28 cellular contexts compared by ENCODE assay signal in the genomic region with DNA sequence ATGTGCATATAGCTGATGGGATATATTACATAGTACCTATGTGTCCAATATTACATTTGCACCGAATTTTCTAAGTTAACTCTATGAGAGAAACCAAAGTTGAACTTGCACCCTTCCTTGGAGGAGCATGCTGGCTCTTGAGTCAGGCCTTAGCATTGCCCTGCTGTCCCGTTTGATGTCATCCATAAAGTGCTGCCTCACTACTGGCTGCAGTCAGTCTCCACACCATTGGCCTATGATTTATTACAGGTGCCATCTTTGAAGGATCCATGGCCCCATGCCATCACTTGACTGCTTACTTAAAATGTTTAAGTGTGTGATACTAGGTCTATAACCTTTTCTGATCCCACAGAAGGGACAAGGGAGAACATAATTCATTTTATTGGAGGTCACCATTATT.
DNase-seq lines count a peak whose midpoint lies in the region; ATAC-seq and TF ChIP-seq lines count a peak whose summit lies in the region.
"Had no signal": no experiment of that assay in that cellular context is flagged by ENCODE, and none has a peak within 500 bp of the region (broad histone marks: within the 10 kb centered on the region; RNA-seq: fewer than 3 reads in every experiment).

No MANE protein-coding gene starts in this region.

- no TSS peak for BruUV-seq in PC-3 (replicated peaks; lab: Mats Ljungman, UMichigan)

- H3F3A ChIP-seq in PC-3 (ENCODE audit: low read length, unreplicated experiment), result no peaks in the 10 kb centered on the region

- no peaks in the 10 kb centered on the region for H3K4me1 Mint-ChIP-seq in activated naive CD4-positive, alpha-beta T cell treated with anti-CD3 and anti-CD28 coated beads, Interleukin-2, amount 10 ng/mL, durations not matched to agents 7 days and 5 days
- H3K4me1 Mint-ChIP-seq: activated naive CD8-positive, alpha-beta T cell treated with anti-CD3 and anti-CD28 coated beads, Interleukin-2, amount 50 U/mL, for 24 hours; brain; CD14-positive monocyte; naive B cell had no signal

- H3K9me3 ChIP-seq in PC-3 (ENCODE audit: low read length) (no peaks in the 10 kb centered on the region), colonic mucosa (no peaks in the 10 kb centered on the region), mucosa of rectum (ENCODE audit: control insufficient read depth in 2 of 2, low read length in 2 of 2) (no peaks in the 10 kb centered on the region), stomach smooth muscle (ENCODE audit: control insufficient read depth in 2 of 2, low read length in 2 of 2) (no peaks in the 10 kb centered on the region)
- H3K9me3 ChIP-seq: upper lobe of right lung had no signal

- peaks cover 27% of the 10 kb centered on the region for H3K4me1 ChIP-seq in PC-3 (ENCODE audit: insufficient read depth, low read length)
- no peaks in the 10 kb centered on the region for H3K4me1 ChIP-seq in colonic mucosa
- H3K4me1 ChIP-seq in mucosa of rectum (ENCODE audit: control insufficient read depth in 2 of 2, insufficient read depth in 2 of 2, low read length in 2 of 2), result peaks cover 30 to 38% of the 10 kb centered on the region in 2 donors
- H3K4me1 ChIP-seq in stomach smooth muscle (ENCODE audit: control insufficient read depth, insufficient read depth, low read length), result peaks cover 20% of the 10 kb centered on the region
- H3K4me1 ChIP-seq: foreskin keratinocyte had no signal

- H3K9me3 Mint-ChIP-seq in activated naive CD4-positive, alpha-beta T cell treated with anti-CD3 and anti-CD28 coated beads, Interleukin-2, amount 10 ng/mL, durations not matched to agents 7 days and 5 days, result no peaks in the 10 kb centered on the region
- H3K9me3 Mint-ChIP-seq: activated naive CD8-positive, alpha-beta T cell treated with anti-CD3 and anti-CD28 coated beads, Interleukin-2, amount 50 U/mL, for 24 hours; HFFc6 had no signal

- H3K27ac ChIP-seq in PC-3 (ENCODE audit: low read length) (peak overlapping the region; percentile 76), colonic mucosa (peak overlapping the region; percentile 76), mucosa of rectum (ENCODE audit: low read depth in 2 of 2, low read length in 2 of 2) (peak overlapping the region; percentile 77 to 87), stomach smooth muscle (ENCODE audit: low read length) (peak overlapping the region; percentile 62)
- H3K27ac ChIP-seq: foreskin keratinocyte, GM23248, HL-60, upper lobe of right lung had no signal

- ATAC-seq in PC-3, result no peak
- no peak for ATAC-seq in HG02852 (IDR thresholded peaks at IDR 0.05; ENCODE audit: unreplicated experiment)
- ATAC-seq: activated naive CD8-positive, alpha-beta T cell treated with anti-CD3 and anti-CD28 coated beads, Interleukin-2, amount 50 U/mL, for 24 hours had no signal

- H3K27me3 Mint-ChIP-seq in activated naive CD4-positive, alpha-beta T cell treated with anti-CD3 and anti-CD28 coated beads, Interleukin-2, amount 10 ng/mL, durations not matched to agents 7 days and 5 days, result peaks cover 3% of the 10 kb centered on the region
- H3K27me3 Mint-ChIP-seq: activated naive CD8-positive, alpha-beta T cell treated with anti-CD3 and anti-CD28 coated beads, Interleukin-2, amount 50 U/mL, for 24 hours had no signal

- peak overlapping the region; percentile 14; the same call in 1 of the 2 replicates for H2AFZ ChIP-seq in PC-3 (ENCODE audit: low read length)

- peak overlapping the region; percentile 67 for H3K4me2 ChIP-seq in PC-3 (ENCODE audit: low read length)

- no peaks in the 10 kb centered on the region for H3K36me3 ChIP-seq in PC-3 (ENCODE audit: low read depth, low read length)
- no peaks in the 10 kb centered on the region for H3K36me3 ChIP-seq in colonic mucosa
- H3K36me3 ChIP-seq in mucosa of rectum (ENCODE audit: control insufficient read depth in 2 of 2, insufficient read depth in 2 of 2, low read length in 2 of 2), result no peaks in the 10 kb centered on the region
- H3K36me3 ChIP-seq in stomach smooth muscle (ENCODE audit: control insufficient read depth in 2 of 2, insufficient read depth in 2 of 2, low read length in 2 of 2), result no peaks in the 10 kb centered on the region
- H3K36me3 ChIP-seq: upper lobe of right lung had no signal

- H3K9me2 ChIP-seq in PC-3 (replicated peaks; ENCODE audit: low read length), result no peaks in the 10 kb centered on the region

- no peak for TF ChIP-seq CTCF in PC-3 (conservative IDR thresholded peaks at IDR 0.05; ENCODE audit: low read depth, low read length)
- no peak for TF ChIP-seq CTCF in colonic mucosa (IDR thresholded peaks at IDR 0.05)

- H3K9ac ChIP-seq in PC-3 (ENCODE audit: low read length), result no peak overlapping the region; the same call in 1 of the 2 replicates
- no peak overlapping the region for H3K9ac ChIP-seq in colonic mucosa (ENCODE audit: low read depth in 2 of 2, low read length in 2 of 2)
- peak overlapping the region; percentile 57 to 59 for H3K9ac ChIP-seq in mucosa of rectum (ENCODE audit: low read depth in 1 of 2, low read length in 2 of 2)
- H3K9ac ChIP-seq in stomach smooth muscle (ENCODE audit: low read length in 2 of 2), result no peak overlapping the region
- H3K9ac ChIP-seq: GM23248 had no signal

- intact Hi-C loops in PC-3 (cut with micrococcal nuclease) (loop anchor here (5.0 kb wide), 1 partner anchor 41 kb away; no protein-coding TSS in a partner anchor), colonic mucosa (cut with DNase I) (no loop called here)

- no peaks in the 10 kb centered on the region for H3K27me3 ChIP-seq in PC-3 (ENCODE audit: low read length)
- H3K27me3 ChIP-seq in colonic mucosa, result no peaks in the 10 kb centered on the region
- H3K27me3 ChIP-seq in mucosa of rectum (ENCODE audit: control insufficient read depth in 2 of 2, insufficient read depth in 2 of 2, low read length in 2 of 2), result no peaks in the 10 kb centered on the region
- no peaks in the 10 kb centered on the region for H3K27me3 ChIP-seq in stomach smooth muscle (ENCODE audit: control insufficient read depth in 1 of 2, insufficient read depth in 2 of 2, low read length in 2 of 2)
- H3K27me3 ChIP-seq: upper lobe of right lung had no signal

- no peaks in the 10 kb centered on the region for H3K79me2 ChIP-seq in PC-3 (ENCODE audit: low read length)

- H3K4me3 ChIP-seq in PC-3 (ENCODE audit: low read length), result peak overlapping the region; percentile 19; the same call in 1 of the 2 replicates
- H3K4me3 ChIP-seq in colonic mucosa, result no peak overlapping the region
- H3K4me3 ChIP-seq in mucosa of rectum (ENCODE audit: low read length in 2 of 2), result peak overlapping the region in 1 of 2 donors; percentile 35
- no peak overlapping the region for H3K4me3 ChIP-seq in stomach smooth muscle (ENCODE audit: low read length in 2 of 2)
- H3K4me3 ChIP-seq: GM12878, GM23248, upper lobe of right lung had no signal

- DNase-seq in PC-3, result no peak
- DNase-seq in colonic mucosa, result no peak
- DNase-seq in cortex of kidney (lab: John Stamatoyannopoulos, UW), result no peak
- DNase-seq in activated naive CD4-positive, alpha-beta T cell treated with anti-CD3 and anti-CD28 coated beads, Interleukin-2, amount 10 ng/mL, durations not matched to agents 7 days and 5 days, result no peak
- DNase-seq: activated CD4-positive, alpha-beta T cell treated with anti-CD3 and anti-CD28 coated beads for 4 hours; activated CD8-positive, alpha-beta memory T cell treated with anti-CD3 and anti-CD28 coated beads for 24 hours; activated gamma-delta T cell; activated naive CD8-positive, alpha-beta T cell treated with anti-CD3 and anti-CD28 coated beads, Interleukin-2, amount 50 U/mL, for 24 hours; activated T-cell treated with anti-CD3 and anti-CD28 coated beads, Interleukin-2, amount 50 U/mL, for 1 hour; effector memory CD4-positive, alpha-beta T cell; Kasumi-1; naive B cell; NCI-H187; NCI-H2171; NCI-H510A; OCI-M1; stimulated activated CD4-positive, alpha-beta T cell treated with anti-CD3 and anti-CD28 coated beads, Interleukin-2, amount 100 ng/mL, for 48 hours; upper lobe of right lung had no signal

- H4K20me1 ChIP-seq in PC-3 (ENCODE audit: low read length), result no peaks in the 10 kb centered on the region

- CTCF ChIA-PET in PC-3 (lab: Charles Lee), result interaction anchor here (0.6 kb wide), 1 partner anchor 123 kb away, joined by 3 read pairs; no protein-coding TSS in a partner anchor
- CTCF ChIA-PET in activated naive CD4-positive, alpha-beta T cell treated with anti-CD3 and anti-CD28 coated beads, Interleukin-2, amount 10 ng/mL, durations not matched to agents 7 days and 5 days (lab: Charles Lee), result no interaction called here

- H3K27ac Mint-ChIP-seq in activated naive CD4-positive, alpha-beta T cell treated with anti-CD3 and anti-CD28 coated beads, Interleukin-2, amount 10 ng/mL, durations not matched to agents 7 days and 5 days, result no peak overlapping the region
- H3K27ac Mint-ChIP-seq: activated naive CD8-positive, alpha-beta T cell treated with anti-CD3 and anti-CD28 coated beads, Interleukin-2, amount 50 U/mL, for 24 hours; CD14-positive monocyte; HFFc6; naive B cell had no signal

- POLR2A ChIA-PET in PC-3 (lab: Charles Lee; ENCODE audit: unreplicated experiment), result no interaction called here

- no peak overlapping the region for H3K4me3 Mint-ChIP-seq in activated naive CD4-positive, alpha-beta T cell treated with anti-CD3 and anti-CD28 coated beads, Interleukin-2, amount 10 ng/mL, durations not matched to agents 7 days and 5 days
- H3K4me3 Mint-ChIP-seq: activated naive CD8-positive, alpha-beta T cell treated with anti-CD3 and anti-CD28 coated beads, Interleukin-2, amount 50 U/mL, for 24 hours; CD14-positive monocyte; naive B cell had no signal

- no peaks in the 10 kb centered on the region for H3K36me3 Mint-ChIP-seq in activated naive CD4-positive, alpha-beta T cell treated with anti-CD3 and anti-CD28 coated beads, Interleukin-2, amount 10 ng/mL, durations not matched to agents 7 days and 5 days
- H3K36me3 Mint-ChIP-seq: brain, CD14-positive monocyte, naive B cell had no signal

Comparison
In these comparisons a context has a peak if more than half of its experiments do, and no peak if none do; other contexts are left out.
1. H3K9ac ChIP-seq: peak in mucosa of rectum (2 of 2); none in PC-3 (single experiment), colonic mucosa (0 of 2) and stomach smooth muscle (0 of 2).
2. Peak in every context shown above with its lines, with median percentiles within 50 percentile points of each other: H3K27ac ChIP-seq.